ENCODE assay signal across 14 cellular contexts in genomic region chr10:35192645-35193249, GRCh38.
A peak's percentile ranks its signal among the peaks of the same experiment; 100 is the strongest.
DNase-seq lines count a peak whose midpoint lies in the region; TF ChIP-seq lines count a peak whose summit lies in the region.
"Had no signal": no experiment of that assay in that cellular context is flagged by ENCODE, and none has a peak within 500 bp of the region (broad histone marks: within the 10 kb centered on the region; RNA-seq: fewer than 3 reads in every experiment).

No MANE protein-coding gene starts in this region.

- H3K4me1 Mint-ChIP-seq in CD14-positive monocyte (peaks cover 34% of the 10 kb centered on the region), mesothelial cell of epicardium (peaks cover 22% of the 10 kb centered on the region)
- H3K4me1 Mint-ChIP-seq in CD8-positive, alpha-beta memory T cell, result peaks cover 17 to 28% (median 19%) of the 10 kb centered on the region in 3 donors
- H3K4me1 Mint-ChIP-seq in activated naive CD8-positive, alpha-beta T cell treated with anti-CD3 and anti-CD28 coated beads for 36 hours, result peaks cover 20% of the 10 kb centered on the region

- H3K36me3 Mint-ChIP-seq in CD14-positive monocyte (peaks cover 0 to 2% of the 10 kb centered on the region in 2 donors), mesothelial cell of epicardium (peaks cover 11% of the 10 kb centered on the region)
- peaks cover 3 to 11% (median 3%) of the 10 kb centered on the region in 3 donors for H3K36me3 Mint-ChIP-seq in CD8-positive, alpha-beta memory T cell
- peaks cover 22% of the 10 kb centered on the region for H3K36me3 Mint-ChIP-seq in activated naive CD8-positive, alpha-beta T cell treated with anti-CD3 and anti-CD28 coated beads for 36 hours

- H3K27me3 Mint-ChIP-seq in CD14-positive monocyte (ENCODE audit: low read depth in 3 of 3) (peaks cover 0 to 2% (median 0%) of the 10 kb centered on the region in 3 donors), mesothelial cell of epicardium (ENCODE audit: low read depth) (no peaks in the 10 kb centered on the region)
- no peaks in the 10 kb centered on the region for H3K27me3 Mint-ChIP-seq in CD8-positive, alpha-beta memory T cell
- no peaks in the 10 kb centered on the region for H3K27me3 Mint-ChIP-seq in activated naive CD8-positive, alpha-beta T cell treated with anti-CD3 and anti-CD28 coated beads for 36 hours
- H3K27me3 Mint-ChIP-seq: activated CD4-positive, alpha-beta T cell treated with anti-CD3 and anti-CD28 coated beads, Interleukin-2, amount 10 ng/mL, durations not matched to agents 7 days and 5 days had no signal

- in situ Hi-C loops in GM13976 (cut with MboI; ENCODE audit: low sequenced_read_pairs, unreplicated experiment), result no loop called here

- H3K4me3 ChIP-seq in CD8-positive, alpha-beta memory T cell (ENCODE audit: low read length), result no peak overlapping the region
- H3K4me3 ChIP-seq: stomach had no signal

- H3K27ac Mint-ChIP-seq in CD14-positive monocyte, result peak overlapping the region in 5 of 7 donors; percentile 28 to 73 (median 43)
- H3K27ac Mint-ChIP-seq in CD8-positive, alpha-beta memory T cell, result peak overlapping the region in 6 of 8 donors; percentile 25 to 91 (median 84)
- peak overlapping the region; percentile 31 for H3K27ac Mint-ChIP-seq in activated naive CD8-positive, alpha-beta T cell treated with anti-CD3 and anti-CD28 coated beads for 36 hours
- peak overlapping the region; percentile 29 for H3K27ac Mint-ChIP-seq in mesothelial cell of epicardium

- DNase-seq in CD14-positive monocyte (ENCODE audit: low spot score), result no peak
- DNase-seq in CD8-positive, alpha-beta memory T cell, result no peak
- DNase-seq in activated naive CD8-positive, alpha-beta T cell treated with anti-CD3 and anti-CD28 coated beads for 36 hours, result no peak
- no peak for DNase-seq in mesothelial cell of epicardium (ENCODE audit: low spot score in 2 of 2, unreplicated experiment in 2 of 2)
- DNase-seq in NCI-H1417 treated with DMSO at 0.1 percent for 48 hours (lab: John Stamatoyannopoulos, UW), result no peak
- DNase-seq in GM13976 (ENCODE audit: low spot score), result no peak
- DNase-seq in AG08395 (ENCODE audit: low spot score), result no peak
- DNase-seq: activated CD4-positive, alpha-beta T cell treated with anti-CD3 and anti-CD28 coated beads, Interleukin-2, amount 10 ng/mL, durations not matched to agents 7 days and 5 days; BE2C; KG1; NCI-H510A; SIG-M5; stomach had no signal

- POLR2A ChIA-PET in CD8-positive, alpha-beta memory T cell (lab: Charles Lee), result no interaction called here

- no peaks in the 10 kb centered on the region for H3K9me3 ChIP-seq in CD8-positive, alpha-beta memory T cell (ENCODE audit: low read length)
- H3K9me3 ChIP-seq: BE2C, stomach had no signal

- intact Hi-C loops in CD14-positive monocyte (cut with micrococcal nuclease), result loop anchor here in 1 of 2 donors (10.0 kb wide), 1 partner anchor 262 kb away; no protein-coding TSS in a partner anchor

- H3K4me1 ChIP-seq in CD8-positive, alpha-beta memory T cell (ENCODE audit: insufficient read depth, low read length), result peaks cover 16% of the 10 kb centered on the region
- H3K4me1 ChIP-seq: BE2C had no signal

- no peak overlapping the region for H3K4me3 Mint-ChIP-seq in CD14-positive monocyte
- no peak overlapping the region for H3K4me3 Mint-ChIP-seq in CD8-positive, alpha-beta memory T cell
- H3K4me3 Mint-ChIP-seq in activated naive CD8-positive, alpha-beta T cell treated with anti-CD3 and anti-CD28 coated beads for 36 hours, result no peak overlapping the region
- H3K4me3 Mint-ChIP-seq in mesothelial cell of epicardium, result no peak overlapping the region
- H3K4me3 Mint-ChIP-seq: activated CD4-positive, alpha-beta T cell treated with anti-CD3 and anti-CD28 coated beads, Interleukin-2, amount 10 ng/mL, durations not matched to agents 7 days and 5 days had no signal

- CTCF ChIA-PET in CD8-positive, alpha-beta memory T cell (lab: Charles Lee), result interaction anchor here (0.8 to 6.1 kb wide), 3 partner anchors 9 to 70 kb away, joined by 3 to 75 read pairs (median 5); partner anchors contain the start of gene CREM

- H3K9me3 Mint-ChIP-seq in CD14-positive monocyte, result peaks cover 0 to 3% (median 0%) of the 10 kb centered on the region in 7 donors
- no peaks in the 10 kb centered on the region for H3K9me3 Mint-ChIP-seq in CD8-positive, alpha-beta memory T cell
- peaks cover 3% of the 10 kb centered on the region for H3K9me3 Mint-ChIP-seq in activated naive CD8-positive, alpha-beta T cell treated with anti-CD3 and anti-CD28 coated beads for 36 hours
- peaks cover 3% of the 10 kb centered on the region for H3K9me3 Mint-ChIP-seq in mesothelial cell of epicardium
- H3K9me3 Mint-ChIP-seq: activated CD4-positive, alpha-beta T cell treated with anti-CD3 and anti-CD28 coated beads, Interleukin-2, amount 10 ng/mL, durations not matched to agents 7 days and 5 days had no signal

- no peak overlapping the region for H3K27ac ChIP-seq in CD8-positive, alpha-beta memory T cell (ENCODE audit: low read depth, low read length)
- H3K27ac ChIP-seq: HL-60 had no signal

- H3K36me3 ChIP-seq in CD8-positive, alpha-beta memory T cell (ENCODE audit: insufficient read depth, low read length), result no peaks in the 10 kb centered on the region
- H3K36me3 ChIP-seq: BE2C, stomach had no signal

- TF ChIP-seq CTCF in CD14-positive monocyte (IDR thresholded peaks at IDR 0.05) (no peak), mesothelial cell of epicardium (IDR thresholded peaks at IDR 0.05; ENCODE audit: unreplicated experiment) (no peak), GM13976 (IDR thresholded peaks at IDR 0.05; ENCODE audit: borderline replicate concordance, control extremely low read depth, extremely low read depth, insufficient read depth, missing control alignments) (no peak)

- no peaks in the 10 kb centered on the region for H3K27me3 ChIP-seq in CD8-positive, alpha-beta memory T cell (ENCODE audit: insufficient read depth, low read length, poor library complexity, severe bottlenecking)
- H3K27me3 ChIP-seq: BE2C, stomach had no signal

Comparison
In these comparisons a context has a peak if more than half of its experiments do, and no peak if none do; other contexts are left out.
1. H3K27ac Mint-ChIP-seq: peak in every context shown above with its lines; median percentile 84 in CD8-positive, alpha-beta memory T cell; 43 in CD14-positive monocyte; 31 in activated naive CD8-positive, alpha-beta T cell treated with anti-CD3 and anti-CD28 coated beads for 36 hours; 29 in mesothelial cell of epicardium.